In genomic region chr9:66900490-66901131, GRCh38 we compare ENCODE assay signal across 8 cellular contexts. TPM values are rescaled to one million over a fixed set of nuclear protein-coding genes. Genes with fewer than 3 reads are reported as not detected.
DNase-seq lines count a peak whose midpoint lies in the region; ATAC-seq and TF ChIP-seq lines count a peak whose summit lies in the region.
"Not testable (repeated sequence)": the region's sequence is repeated elsewhere in the genome, so short reads cannot be mapped to it uniquely, and the experiment has no call there.

ZNF658 (plus strand) TSS chr9:66900725; CDS start chr9:66903562, 2,837 bp downstream.

- H3K9me3 Mint-ChIP-seq in CD4-positive, alpha-beta memory T cell; T-helper 2 cell treated with Interferon-gamma antibody and Interleukin-4, amounts not matched to agents 5 μg/mL and 100 μg/mL, for 36 hours; neural crest cell: not testable (repeated sequence)

- not testable (repeated sequence) for H3K27ac ChIP-seq in CD4-positive, alpha-beta memory T cell (ENCODE audit: low read depth, low read length)
- H3K27ac ChIP-seq in ascending aorta: peak within 1 kb of the TSS; percentile 34 to 53

- H3K27me3 ChIP-seq in CD4-positive, alpha-beta memory T cell (ENCODE audit: insufficient read depth, low read length); ascending aorta: not testable (repeated sequence)

- H3K27ac Mint-ChIP-seq in CD4-positive, alpha-beta memory T cell: peak within 1 kb of the TSS; percentile 58 to 93 (median 90)
- H3K27ac Mint-ChIP-seq in T-helper 2 cell treated with Interferon-gamma antibody and Interleukin-4, amounts not matched to agents 5 μg/mL and 100 μg/mL, for 36 hours: peak within 1 kb of the TSS; percentile 79
- H3K27ac Mint-ChIP-seq in neural crest cell (ENCODE audit: unreplicated experiment): peak within 1 kb of the TSS; percentile 96

- H3K9me3 ChIP-seq in CD4-positive, alpha-beta memory T cell (ENCODE audit: control insufficient read depth in 1 of 2, low read length in 2 of 2); ascending aorta: not testable (repeated sequence)

- CTCF ChIA-PET in CD4-positive, alpha-beta memory T cell (lab: Charles Lee; ENCODE audit: partially characterized antibody): not testable (repeated sequence)

- DNase-seq in CD4-positive, alpha-beta memory T cell: peak; percentile 46 to 63 (median 63)
- DNase-seq in T-helper 2 cell treated with Interferon-gamma antibody and Interleukin-4, amounts not matched to agents 5 μg/mL and 100 μg/mL, for 36 hours (ENCODE audit: low spot score): peak; percentile 75
- DNase-seq in ascending aorta (ENCODE audit: low spot score in 2 of 2) (peak; percentile 52 to 92), Right ventricle myocardium inferior (ENCODE audit: missing footprints) (peak; percentile 87), neural crest cell (ENCODE audit: low read depth, low spot score) (peak; percentile 60)
- peak; percentile 45 to 62 for DNase-seq in stimulated activated CD8-positive, alpha-beta memory T cell treated with anti-CD3 and anti-CD28 coated beads, Interleukin-15, amount 100 ng/mL, for 48 hours (ENCODE audit: low read depth in 2 of 2)

- H3K4me1 ChIP-seq in CD4-positive, alpha-beta memory T cell (ENCODE audit: insufficient read depth, low read length); ascending aorta: not testable (repeated sequence)

- intact Hi-C loops in CD4-positive, alpha-beta memory T cell (cut with micrococcal nuclease); ascending aorta (cut with DNase I); Right ventricle myocardium inferior (cut with DNase I): not testable (repeated sequence)

- H3K36me3 Mint-ChIP-seq in CD4-positive, alpha-beta memory T cell; T-helper 2 cell treated with Interferon-gamma antibody and Interleukin-4, amounts not matched to agents 5 μg/mL and 100 μg/mL, for 36 hours (ENCODE audit: low read depth); neural crest cell (ENCODE audit: low read depth): not testable (repeated sequence)

- H3K4me3 ChIP-seq in CD4-positive, alpha-beta memory T cell (ENCODE audit: low read length in 2 of 2): peak within 1 kb of the TSS in 1 of 2 donors; percentile 45
- peak within 1 kb of the TSS; percentile 64 to 72 for H3K4me3 ChIP-seq in ascending aorta

- peak within 1 kb of the TSS; percentile 96 to 100 (median 98) for H3K4me3 Mint-ChIP-seq in CD4-positive, alpha-beta memory T cell
- peak within 1 kb of the TSS; percentile 96 for H3K4me3 Mint-ChIP-seq in T-helper 2 cell treated with Interferon-gamma antibody and Interleukin-4, amounts not matched to agents 5 μg/mL and 100 μg/mL, for 36 hours
- H3K4me3 Mint-ChIP-seq in neural crest cell: peak within 1 kb of the TSS; percentile 98

- H3K4me1 Mint-ChIP-seq in CD4-positive, alpha-beta memory T cell: peaks cover 4 to 13% (median 8%) of the 10 kb centered on the region in 4 donors
- not testable (repeated sequence) for H3K4me1 Mint-ChIP-seq in T-helper 2 cell treated with Interferon-gamma antibody and Interleukin-4, amounts not matched to agents 5 μg/mL and 100 μg/mL, for 36 hours (ENCODE audit: low read depth)
- H3K4me1 Mint-ChIP-seq in neural crest cell: peaks cover 13% of the 10 kb centered on the region

- peak; percentile 93 for ATAC-seq in GM21526 (IDR thresholded peaks at IDR 0.05; ENCODE audit: low FRiP score, unreplicated experiment)
- ATAC-seq in HG03469 (IDR thresholded peaks at IDR 0.05; ENCODE audit: unreplicated experiment): peak; percentile 97
- peak; percentile 100 for ATAC-seq in Right ventricle myocardium inferior

- not testable (repeated sequence) for H3K27me3 Mint-ChIP-seq in CD4-positive, alpha-beta memory T cell; T-helper 2 cell treated with Interferon-gamma antibody and Interleukin-4, amounts not matched to agents 5 μg/mL and 100 μg/mL, for 36 hours (ENCODE audit: low read depth); neural crest cell (ENCODE audit: low read depth)

- TF ChIP-seq CTCF in ascending aorta (IDR thresholded peaks at IDR 0.05); neural crest cell (conservative IDR thresholded peaks at IDR 0.05): not testable (repeated sequence)

- H3K36me3 ChIP-seq in CD4-positive, alpha-beta memory T cell (ENCODE audit: insufficient read depth, low read length); ascending aorta: not testable (repeated sequence)

- POLR2A ChIA-PET in CD4-positive, alpha-beta memory T cell (lab: Charles Lee; ENCODE audit: partially characterized antibody): not testable (repeated sequence)

RNA-seq across cellular contexts. Expression of gene ZNF658, which starts in this region (rescaled TPM):
- 10 to 100 TPM; 10.2 to 11.1 TPM for total RNA-seq in CD4-positive, alpha-beta memory T cell
- polyA plus RNA-seq in CD4-positive, alpha-beta memory T cell: 1 to 10 TPM; 1.3 to 3.0 TPM
- not detected for total RNA-seq in ascending aorta
- total RNA-seq in Right ventricle myocardium inferior: 8.7 TPM
- total RNA-seq in neural crest cell: 8.0 and 8.1 TPM in 2 replicates

Comparison
In these comparisons a context has a peak if more than half of its experiments do, and no peak if none do; other contexts are left out.
1. Peak in DNase-seq, H3K4me3 ChIP-seq and H3K27ac ChIP-seq in ascending aorta; RNA of the gene not detected or under 1 TPM.